1 cellular context compared by ENCODE assay signal in the genomic region with DNA sequence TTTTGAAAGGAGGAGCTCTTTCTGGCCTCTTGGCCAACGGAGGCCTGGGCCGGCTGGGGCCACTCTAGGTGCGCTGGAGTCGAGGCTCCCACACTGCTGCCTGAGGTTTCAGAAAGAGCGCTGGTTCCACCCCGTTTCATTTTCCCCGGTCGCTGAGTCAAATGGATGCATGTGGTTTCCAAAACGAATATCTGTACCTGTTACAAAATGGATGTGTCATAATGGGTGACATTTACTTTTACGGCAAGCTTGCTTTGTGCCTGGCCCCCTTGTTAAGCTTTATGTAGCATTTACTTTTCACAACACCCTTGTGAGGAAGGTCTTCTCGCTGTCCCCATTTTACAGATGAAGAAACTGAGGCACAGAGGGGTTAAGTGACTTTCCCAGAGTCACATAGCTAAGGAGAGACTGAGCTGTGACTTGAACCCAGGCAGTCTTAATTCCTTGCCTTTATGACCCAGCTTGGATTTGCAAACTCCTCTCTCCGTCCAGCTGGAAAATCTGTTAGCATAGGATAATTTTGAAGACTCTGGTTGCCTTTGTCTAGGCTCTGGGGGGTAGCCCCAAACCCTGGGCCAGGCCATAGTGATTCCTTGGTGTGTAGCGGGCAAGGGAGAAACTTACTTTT.
TF ChIP-seq lines count a peak whose summit lies in the region.

No MANE protein-coding gene starts in this region.

TF ChIP-seq in GM12878, 131 proteins besides CTCF, POLR2A, EP300 and RAD21 (continued from another document and continues in another):
- TF ChIP-seq, protein P1, sequence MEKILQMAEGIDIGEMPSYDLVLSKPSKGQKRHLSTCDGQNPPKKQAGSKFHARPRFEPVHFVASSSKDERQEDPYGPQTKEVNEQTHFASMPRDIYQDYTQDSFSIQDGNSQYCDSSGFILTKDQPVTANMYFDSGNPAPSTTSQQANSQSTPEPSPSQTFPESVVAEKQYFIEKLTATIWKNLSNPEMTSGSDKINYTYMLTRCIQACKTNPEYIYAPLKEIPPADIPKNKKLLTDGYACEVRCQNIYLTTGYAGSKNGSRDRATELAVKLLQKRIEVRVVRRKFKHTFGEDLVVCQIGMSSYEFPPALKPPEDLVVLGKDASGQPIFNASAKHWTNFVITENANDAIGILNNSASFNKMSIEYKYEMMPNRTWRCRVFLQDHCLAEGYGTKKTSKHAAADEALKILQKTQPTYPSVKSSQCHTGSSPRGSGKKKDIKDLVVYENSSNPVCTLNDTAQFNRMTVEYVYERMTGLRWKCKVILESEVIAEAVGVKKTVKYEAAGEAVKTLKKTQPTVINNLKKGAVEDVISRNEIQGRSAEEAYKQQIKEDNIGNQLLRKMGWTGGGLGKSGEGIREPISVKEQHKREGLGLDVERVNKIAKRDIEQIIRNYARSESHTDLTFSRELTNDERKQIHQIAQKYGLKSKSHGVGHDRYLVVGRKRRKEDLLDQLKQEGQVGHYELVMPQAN (conservative IDR thresholded peaks at IDR 0.05), result 0 out of 2 replicates have a peak, but pooled peaks have one; percentile 49
- TF ChIP-seq JUNB (IDR thresholded peaks at IDR 0.05) (peak; percentile 96), FOS (IDR thresholded peaks at IDR 0.05; ENCODE audit: borderline replicate concordance, extremely low read depth, insufficient read length) (no peak), PAX5 (IDR thresholded peaks at IDR 0.05; ENCODE audit: borderline replicate concordance, low read depth, low read length) (peak; percentile 97), FOXK2 (IDR thresholded peaks at IDR 0.05) (no peak), KAT2A (conservative IDR thresholded peaks at IDR 0.05; ENCODE audit: control insufficient read depth, low read depth, low read length) (no peak), CREB1 (IDR thresholded peaks at IDR 0.05; ENCODE audit: low read depth) (peak; percentile 65; the same call in 1 of the 2 replicates), STAT1 (conservative IDR thresholded peaks at IDR 0.05) (no peak; the same call in 1 of the 2 replicates), DPF2 (IDR thresholded peaks at IDR 0.05) (peak; percentile 92), CBX5 (IDR thresholded peaks at IDR 0.05; ENCODE audit: low read depth) (peak; percentile 85), BHLHE40 (IDR thresholded peaks at IDR 0.05; ENCODE audit: borderline replicate concordance in 1 of 2, low read depth in 2 of 2, low read length in 1 of 2) (peak; percentile 40 to 57; a peak in 2 of 4 replicates), GABPA (IDR thresholded peaks at IDR 0.05; ENCODE audit: low read depth) (peak; percentile 32; the same call in 1 of the 2 replicates), SP1 (IDR thresholded peaks at IDR 0.05; ENCODE audit: low read depth, low read length) (peak; percentile 60), FOXM1 (IDR thresholded peaks at IDR 0.05; ENCODE audit: low read depth, low read length) (peak; percentile 84), NR2F1 (conservative IDR thresholded peaks at IDR 0.05) (peak; percentile 40; the same call in 1 of the 2 replicates), RAD51 (IDR thresholded peaks at IDR 0.05) (no peak), ZNF217 (IDR thresholded peaks at IDR 0.05) (peak; percentile 95), POU2F2 (IDR thresholded peaks at IDR 0.05; ENCODE audit: borderline replicate concordance, low read depth, low read length) (peak; percentile 74; the same call in 1 of the 3 replicates), NFIC (IDR thresholded peaks at IDR 0.05; ENCODE audit: low read depth, low read length) (peak; percentile 90), ATF7 (IDR thresholded peaks at IDR 0.05; ENCODE audit: low read depth) (peak; percentile 80), NBN (IDR thresholded peaks at IDR 0.05) (peak; percentile 82), BACH1 (IDR thresholded peaks at IDR 0.05; ENCODE audit: borderline replicate concordance) (peak; percentile 55; the same call in 1 of the 2 replicates), CEBPB (IDR thresholded peaks at IDR 0.05; ENCODE audit: borderline replicate concordance in 1 of 2, low read depth in 2 of 2, low read length in 2 of 2) (no peak), SMAD1 (IDR thresholded peaks at IDR 0.05; ENCODE audit: low read depth, partially characterized antibody) (peak; percentile 38), POLR2AphosphoS5 (IDR thresholded peaks at IDR 0.05; ENCODE audit: low read length) (peak; percentile 59; the same call in 1 of the 2 replicates), ESRRA (IDR thresholded peaks at IDR 0.05; ENCODE audit: low read length) (no peak), EED (IDR thresholded peaks at IDR 0.05; ENCODE audit: low read depth) (peak; percentile 97), MEF2B (IDR thresholded peaks at IDR 0.05; ENCODE audit: partially characterized antibody, poor library complexity, severe bottlenecking) (peak; percentile 79), IRF4 (IDR thresholded peaks at IDR 0.05; ENCODE audit: low read depth, low read length) (peak; percentile 96), NR2C1 (IDR thresholded peaks at IDR 0.05) (no peak), TBL1XR1 (IDR thresholded peaks at IDR 0.05; ENCODE audit: low read depth, low read length) (peak; percentile 67; the same call in 1 of the 2 replicates), TAF1 (IDR thresholded peaks at IDR 0.05; ENCODE audit: borderline replicate concordance, low read depth, low read length) (peak; percentile 49; the same call in 1 of the 2 replicates)
- TF ChIP-seq, protein P2, sequence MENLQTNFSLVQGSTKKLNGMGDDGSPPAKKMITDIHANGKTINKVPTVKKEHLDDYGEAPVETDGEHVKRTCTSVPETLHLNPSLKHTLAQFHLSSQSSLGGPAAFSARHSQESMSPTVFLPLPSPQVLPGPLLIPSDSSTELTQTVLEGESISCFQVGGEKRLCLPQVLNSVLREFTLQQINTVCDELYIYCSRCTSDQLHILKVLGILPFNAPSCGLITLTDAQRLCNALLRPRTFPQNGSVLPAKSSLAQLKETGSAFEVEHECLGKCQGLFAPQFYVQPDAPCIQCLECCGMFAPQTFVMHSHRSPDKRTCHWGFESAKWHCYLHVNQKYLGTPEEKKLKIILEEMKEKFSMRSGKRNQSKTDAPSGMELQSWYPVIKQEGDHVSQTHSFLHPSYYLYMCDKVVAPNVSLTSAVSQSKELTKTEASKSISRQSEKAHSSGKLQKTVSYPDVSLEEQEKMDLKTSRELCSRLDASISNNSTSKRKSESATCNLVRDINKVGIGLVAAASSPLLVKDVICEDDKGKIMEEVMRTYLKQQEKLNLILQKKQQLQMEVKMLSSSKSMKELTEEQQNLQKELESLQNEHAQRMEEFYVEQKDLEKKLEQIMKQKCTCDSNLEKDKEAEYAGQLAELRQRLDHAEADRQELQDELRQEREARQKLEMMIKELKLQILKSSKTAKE (IDR thresholded peaks at IDR 0.05; ENCODE audit: low read depth, poor library complexity, severe bottlenecking), result peak; percentile 77
- TF ChIP-seq, protein P3, sequence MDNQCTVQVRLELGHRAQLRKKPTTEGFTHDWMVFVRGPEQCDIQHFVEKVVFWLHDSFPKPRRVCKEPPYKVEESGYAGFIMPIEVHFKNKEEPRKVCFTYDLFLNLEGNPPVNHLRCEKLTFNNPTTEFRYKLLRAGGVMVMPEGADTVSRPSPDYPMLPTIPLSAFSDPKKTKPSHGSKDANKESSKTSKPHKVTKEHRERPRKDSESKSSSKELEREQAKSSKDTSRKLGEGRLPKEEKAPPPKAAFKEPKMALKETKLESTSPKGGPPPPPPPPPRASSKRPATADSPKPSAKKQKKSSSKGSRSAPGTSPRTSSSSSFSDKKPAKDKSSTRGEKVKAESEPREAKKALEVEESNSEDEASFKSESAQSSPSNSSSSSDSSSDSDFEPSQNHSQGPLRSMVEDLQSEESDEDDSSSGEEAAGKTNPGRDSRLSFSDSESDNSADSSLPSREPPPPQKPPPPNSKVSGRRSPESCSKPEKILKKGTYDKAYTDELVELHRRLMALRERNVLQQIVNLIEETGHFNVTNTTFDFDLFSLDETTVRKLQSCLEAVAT (IDR thresholded peaks at IDR 0.05), result peak; percentile 81; the same call in 1 of the 2 replicates
- TF ChIP-seq, protein P4, sequence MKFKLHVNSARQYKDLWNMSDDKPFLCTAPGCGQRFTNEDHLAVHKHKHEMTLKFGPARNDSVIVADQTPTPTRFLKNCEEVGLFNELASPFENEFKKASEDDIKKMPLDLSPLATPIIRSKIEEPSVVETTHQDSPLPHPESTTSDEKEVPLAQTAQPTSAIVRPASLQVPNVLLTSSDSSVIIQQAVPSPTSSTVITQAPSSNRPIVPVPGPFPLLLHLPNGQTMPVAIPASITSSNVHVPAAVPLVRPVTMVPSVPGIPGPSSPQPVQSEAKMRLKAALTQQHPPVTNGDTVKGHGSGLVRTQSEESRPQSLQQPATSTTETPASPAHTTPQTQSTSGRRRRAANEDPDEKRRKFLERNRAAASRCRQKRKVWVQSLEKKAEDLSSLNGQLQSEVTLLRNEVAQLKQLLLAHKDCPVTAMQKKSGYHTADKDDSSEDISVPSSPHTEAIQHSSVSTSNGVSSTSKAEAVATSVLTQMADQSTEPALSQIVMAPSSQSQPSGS (IDR thresholded peaks at IDR 0.05; ENCODE audit: low read length), result peak; percentile 92
- TF ChIP-seq, protein P5, sequence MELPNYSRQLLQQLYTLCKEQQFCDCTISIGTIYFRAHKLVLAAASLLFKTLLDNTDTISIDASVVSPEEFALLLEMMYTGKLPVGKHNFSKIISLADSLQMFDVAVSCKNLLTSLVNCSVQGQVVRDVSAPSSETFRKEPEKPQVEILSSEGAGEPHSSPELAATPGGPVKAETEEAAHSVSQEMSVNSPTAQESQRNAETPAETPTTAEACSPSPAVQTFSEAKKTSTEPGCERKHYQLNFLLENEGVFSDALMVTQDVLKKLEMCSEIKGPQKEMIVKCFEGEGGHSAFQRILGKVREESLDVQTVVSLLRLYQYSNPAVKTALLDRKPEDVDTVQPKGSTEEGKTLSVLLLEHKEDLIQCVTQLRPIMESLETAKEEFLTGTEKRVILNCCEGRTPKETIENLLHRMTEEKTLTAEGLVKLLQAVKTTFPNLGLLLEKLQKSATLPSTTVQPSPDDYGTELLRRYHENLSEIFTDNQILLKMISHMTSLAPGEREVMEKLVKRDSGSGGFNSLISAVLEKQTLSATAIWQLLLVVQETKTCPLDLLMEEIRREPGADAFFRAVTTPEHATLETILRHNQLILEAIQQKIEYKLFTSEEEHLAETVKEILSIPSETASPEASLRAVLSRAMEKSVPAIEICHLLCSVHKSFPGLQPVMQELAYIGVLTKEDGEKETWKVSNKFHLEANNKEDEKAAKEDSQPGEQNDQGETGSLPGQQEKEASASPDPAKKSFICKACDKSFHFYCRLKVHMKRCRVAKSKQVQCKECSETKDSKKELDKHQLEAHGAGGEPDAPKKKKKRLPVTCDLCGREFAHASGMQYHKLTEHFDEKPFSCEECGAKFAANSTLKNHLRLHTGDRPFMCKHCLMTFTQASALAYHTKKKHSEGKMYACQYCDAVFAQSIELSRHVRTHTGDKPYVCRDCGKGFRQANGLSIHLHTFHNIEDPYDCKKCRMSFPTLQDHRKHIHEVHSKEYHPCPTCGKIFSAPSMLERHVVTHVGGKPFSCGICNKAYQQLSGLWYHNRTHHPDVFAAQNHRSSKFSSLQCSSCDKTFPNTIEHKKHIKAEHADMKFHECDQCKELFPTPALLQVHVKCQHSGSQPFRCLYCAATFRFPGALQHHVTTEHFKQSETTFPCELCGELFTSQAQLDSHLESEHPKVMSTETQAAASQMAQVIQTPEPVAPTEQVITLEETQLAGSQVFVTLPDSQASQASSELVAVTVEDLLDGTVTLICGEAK (IDR thresholded peaks at IDR 0.05; ENCODE audit: borderline replicate concordance), result no peak
- TF ChIP-seq, protein P6, sequence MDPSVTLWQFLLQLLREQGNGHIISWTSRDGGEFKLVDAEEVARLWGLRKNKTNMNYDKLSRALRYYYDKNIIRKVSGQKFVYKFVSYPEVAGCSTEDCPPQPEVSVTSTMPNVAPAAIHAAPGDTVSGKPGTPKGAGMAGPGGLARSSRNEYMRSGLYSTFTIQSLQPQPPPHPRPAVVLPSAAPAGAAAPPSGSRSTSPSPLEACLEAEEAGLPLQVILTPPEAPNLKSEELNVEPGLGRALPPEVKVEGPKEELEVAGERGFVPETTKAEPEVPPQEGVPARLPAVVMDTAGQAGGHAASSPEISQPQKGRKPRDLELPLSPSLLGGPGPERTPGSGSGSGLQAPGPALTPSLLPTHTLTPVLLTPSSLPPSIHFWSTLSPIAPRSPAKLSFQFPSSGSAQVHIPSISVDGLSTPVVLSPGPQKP (IDR thresholded peaks at IDR 0.05; ENCODE audit: low read depth, low read length), result no peak
- TF ChIP-seq, protein P7, sequence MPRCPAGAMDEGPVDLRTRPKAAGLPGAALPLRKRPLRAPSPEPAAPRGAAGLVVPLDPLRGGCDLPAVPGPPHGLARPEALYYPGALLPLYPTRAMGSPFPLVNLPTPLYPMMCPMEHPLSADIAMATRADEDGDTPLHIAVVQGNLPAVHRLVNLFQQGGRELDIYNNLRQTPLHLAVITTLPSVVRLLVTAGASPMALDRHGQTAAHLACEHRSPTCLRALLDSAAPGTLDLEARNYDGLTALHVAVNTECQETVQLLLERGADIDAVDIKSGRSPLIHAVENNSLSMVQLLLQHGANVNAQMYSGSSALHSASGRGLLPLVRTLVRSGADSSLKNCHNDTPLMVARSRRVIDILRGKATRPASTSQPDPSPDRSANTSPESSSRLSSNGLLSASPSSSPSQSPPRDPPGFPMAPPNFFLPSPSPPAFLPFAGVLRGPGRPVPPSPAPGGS (IDR thresholded peaks at IDR 0.05; ENCODE audit: borderline replicate concordance, insufficient read depth, low read depth, low read length, poor library complexity, severe bottlenecking), result peak; percentile 87
- TF ChIP-seq, protein P8, sequence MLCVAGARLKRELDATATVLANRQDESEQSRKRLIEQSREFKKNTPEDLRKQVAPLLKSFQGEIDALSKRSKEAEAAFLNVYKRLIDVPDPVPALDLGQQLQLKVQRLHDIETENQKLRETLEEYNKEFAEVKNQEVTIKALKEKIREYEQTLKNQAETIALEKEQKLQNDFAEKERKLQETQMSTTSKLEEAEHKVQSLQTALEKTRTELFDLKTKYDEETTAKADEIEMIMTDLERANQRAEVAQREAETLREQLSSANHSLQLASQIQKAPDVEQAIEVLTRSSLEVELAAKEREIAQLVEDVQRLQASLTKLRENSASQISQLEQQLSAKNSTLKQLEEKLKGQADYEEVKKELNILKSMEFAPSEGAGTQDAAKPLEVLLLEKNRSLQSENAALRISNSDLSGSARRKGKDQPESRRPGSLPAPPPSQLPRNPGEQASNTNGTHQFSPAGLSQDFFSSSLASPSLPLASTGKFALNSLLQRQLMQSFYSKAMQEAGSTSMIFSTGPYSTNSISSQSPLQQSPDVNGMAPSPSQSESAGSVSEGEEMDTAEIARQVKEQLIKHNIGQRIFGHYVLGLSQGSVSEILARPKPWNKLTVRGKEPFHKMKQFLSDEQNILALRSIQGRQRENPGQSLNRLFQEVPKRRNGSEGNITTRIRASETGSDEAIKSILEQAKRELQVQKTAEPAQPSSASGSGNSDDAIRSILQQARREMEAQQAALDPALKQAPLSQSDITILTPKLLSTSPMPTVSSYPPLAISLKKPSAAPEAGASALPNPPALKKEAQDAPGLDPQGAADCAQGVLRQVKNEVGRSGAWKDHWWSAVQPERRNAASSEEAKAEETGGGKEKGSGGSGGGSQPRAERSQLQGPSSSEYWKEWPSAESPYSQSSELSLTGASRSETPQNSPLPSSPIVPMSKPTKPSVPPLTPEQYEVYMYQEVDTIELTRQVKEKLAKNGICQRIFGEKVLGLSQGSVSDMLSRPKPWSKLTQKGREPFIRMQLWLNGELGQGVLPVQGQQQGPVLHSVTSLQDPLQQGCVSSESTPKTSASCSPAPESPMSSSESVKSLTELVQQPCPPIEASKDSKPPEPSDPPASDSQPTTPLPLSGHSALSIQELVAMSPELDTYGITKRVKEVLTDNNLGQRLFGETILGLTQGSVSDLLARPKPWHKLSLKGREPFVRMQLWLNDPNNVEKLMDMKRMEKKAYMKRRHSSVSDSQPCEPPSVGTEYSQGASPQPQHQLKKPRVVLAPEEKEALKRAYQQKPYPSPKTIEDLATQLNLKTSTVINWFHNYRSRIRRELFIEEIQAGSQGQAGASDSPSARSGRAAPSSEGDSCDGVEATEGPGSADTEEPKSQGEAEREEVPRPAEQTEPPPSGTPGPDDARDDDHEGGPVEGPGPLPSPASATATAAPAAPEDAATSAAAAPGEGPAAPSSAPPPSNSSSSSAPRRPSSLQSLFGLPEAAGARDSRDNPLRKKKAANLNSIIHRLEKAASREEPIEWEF (IDR thresholded peaks at IDR 0.05; ENCODE audit: insufficient replicate concordance, low read depth, low read length), result peak; percentile 10
